ENCODE assay signal across 13 cellular contexts in the genomic region with DNA sequence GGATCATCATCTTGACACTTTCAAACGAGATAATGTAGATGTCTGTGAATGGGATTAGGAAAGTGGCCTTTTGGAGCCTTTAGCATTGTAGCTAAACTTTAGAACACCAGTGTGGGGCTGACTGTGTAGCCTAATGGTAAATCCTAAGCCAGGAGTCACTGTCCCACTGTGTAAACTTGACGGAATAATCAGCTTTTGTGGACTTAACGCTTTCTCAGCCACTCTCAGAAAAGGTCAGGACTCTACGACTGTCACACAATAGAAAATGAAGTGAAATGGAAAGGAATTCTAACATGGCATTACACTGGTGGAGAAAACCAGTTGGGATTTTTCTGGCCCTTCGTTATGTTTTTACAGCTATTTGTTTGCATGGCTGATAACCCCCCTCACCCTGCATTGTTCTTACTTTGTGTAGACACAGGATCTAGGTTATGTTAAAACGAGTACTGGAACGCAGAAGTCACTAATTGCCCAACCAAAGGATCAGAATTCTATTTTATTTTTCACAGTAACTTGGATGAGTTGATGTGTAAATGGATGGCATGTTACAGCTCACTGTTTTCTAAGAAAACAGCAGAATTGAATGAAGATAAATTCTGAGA. TPM values are rescaled to one million over a fixed set of nuclear protein-coding genes. Genes with fewer than 3 reads are reported as not detected.
DNase-seq lines count a peak whose midpoint lies in the region; ATAC-seq and TF ChIP-seq lines count a peak whose summit lies in the region.
"Had no signal": no experiment of that assay in that cellular context is flagged by ENCODE, and none has a peak within 500 bp of the region (broad histone marks: within the 10 kb centered on the region; RNA-seq: fewer than 3 reads in every experiment).

No MANE protein-coding gene starts in this region.

- H3K9me3 ChIP-seq in cardiac muscle cell (ENCODE audit: low read depth) = no peaks in the 10 kb centered on the region
- no peaks in the 10 kb centered on the region for H3K9me3 ChIP-seq in right atrium auricular region
- H3K9me3 ChIP-seq in PC-3 (ENCODE audit: low read length) = no peaks in the 10 kb centered on the region
- no peaks in the 10 kb centered on the region for H3K9me3 ChIP-seq in endodermal cell (ENCODE audit: control insufficient read depth, low read length)
- H3K9me3 ChIP-seq in thyroid gland = no peaks in the 10 kb centered on the region
- no peaks in the 10 kb centered on the region for H3K9me3 ChIP-seq in smooth muscle cell (replicated peaks; ENCODE audit: low read depth)
- H3K9me3 ChIP-seq: BLaER1 treated with 17β-estradiol and CSF1 and Interleukin-3, amounts not matched to agents 10 nM and 100 nM had no signal

- H3K79me2 ChIP-seq in PC-3 (ENCODE audit: low read length) (no peaks in the 10 kb centered on the region), smooth muscle cell (ENCODE audit: low read depth) (no peaks in the 10 kb centered on the region)

- H3K36me3 Mint-ChIP-seq in endodermal cell (ENCODE audit: low read depth) = no peaks in the 10 kb centered on the region

- intact Hi-C loops in PC-3 (cut with micrococcal nuclease) (loop anchor here (1.0 to 10.0 kb wide), 5 partner anchors 23 to 147 kb away; no protein-coding TSS in a partner anchor), thyroid gland (cut with DNase I) (loop anchor here (5.0 kb wide), 1 partner anchor 101 kb away; no protein-coding TSS in a partner anchor)

- WGBS in endodermal cell (ENCODE audit: insufficient coverage in 1 of 2, insufficient read length in 1 of 2), 2 experiments = 16 to 19% methylated on average over 4 to 7 of the region's 7 CpGs
- WGBS in thyroid gland, 2 donors = 16 to 18% methylated on average over 7 of the region's 7 CpGs
- 59% methylated on average over 7 of the region's 7 CpGs for WGBS in smooth muscle cell (ENCODE audit: low lambda C conversion rate)

- DNase-seq in cardiac muscle cell (ENCODE audit: low read depth in 1 of 2, low spot score in 1 of 2) (no peak), right atrium auricular region (ENCODE audit: low spot score) (no peak), PC-3 (no peak), endodermal cell (no peak), thyroid gland (no peak), cerebellum (ENCODE audit: low spot score) (no peak), smooth muscle cell (lab: John Stamatoyannopoulos, UW; ENCODE audit: unreplicated experiment) (no peak), DMS 273 (lab: John Stamatoyannopoulos, UW; ENCODE audit: unreplicated experiment) (no peak)
- DNase-seq: GOT3, NCI-H510A had no signal

- H3K9me2 ChIP-seq in PC-3 (replicated peaks; ENCODE audit: low read length) = no peaks in the 10 kb centered on the region

- no peaks in the 10 kb centered on the region for H3K9me3 Mint-ChIP-seq in endodermal cell

- CTCF ChIA-PET in PC-3 (lab: Charles Lee) = interaction anchor here (0.6 to 2.8 kb wide), 14 partner anchors 20 to 302 kb away, joined by 3 to 67 read pairs (median 5); a partner anchor contains a TSS

- peak overlapping the region; percentile 58 for H3K9ac ChIP-seq in PC-3 (ENCODE audit: low read length)
- H3K9ac ChIP-seq in endodermal cell (ENCODE audit: extremely low read depth, low read length, poor library complexity, severe bottlenecking) = peak overlapping the region; percentile 17
- no peak overlapping the region for H3K9ac ChIP-seq in smooth muscle cell (ENCODE audit: low read depth)
- H3K9ac ChIP-seq: BLaER1 treated with 17β-estradiol and CSF1 and Interleukin-3, amounts not matched to agents 10 nM and 100 nM had no signal

- POLR2A ChIA-PET in PC-3 (lab: Charles Lee; ENCODE audit: unreplicated experiment) = interaction anchor here (0.7 kb wide), 1 partner anchor 136 kb away, joined by 4 read pairs; no protein-coding TSS in a partner anchor

- peaks cover 60% of the 10 kb centered on the region for H3K27me3 Mint-ChIP-seq in endodermal cell (ENCODE audit: insufficient read depth)

- no TSS peak for BruUV-seq in PC-3 (replicated peaks; lab: Mats Ljungman, UMichigan)

- H3K27ac Mint-ChIP-seq in endodermal cell = peak overlapping the region; percentile 83

- H3F3A ChIP-seq in PC-3 (ENCODE audit: low read length, unreplicated experiment) = no peaks in the 10 kb centered on the region
- H3F3A ChIP-seq in smooth muscle cell (ENCODE audit: low read depth) = no peaks in the 10 kb centered on the region

- H3K4me2 ChIP-seq in PC-3 (ENCODE audit: low read length) = peak overlapping the region; percentile 64; the same call in 1 of the 2 replicates
- no peak overlapping the region for H3K4me2 ChIP-seq in smooth muscle cell

- ATAC-seq in PC-3 = no peak

- no peaks in the 10 kb centered on the region for H4K20me1 ChIP-seq in PC-3 (ENCODE audit: low read length)
- H4K20me1 ChIP-seq in smooth muscle cell (ENCODE audit: low read depth) = no peaks in the 10 kb centered on the region
- H4K20me1 ChIP-seq: BLaER1 treated with 17β-estradiol and CSF1 and Interleukin-3, amounts not matched to agents 10 nM and 100 nM had no signal

- H3K4me1 Mint-ChIP-seq in endodermal cell = peaks cover 51% of the 10 kb centered on the region

- no peak overlapping the region for H3K4me3 Mint-ChIP-seq in endodermal cell

- H3K27me3 ChIP-seq in cardiac muscle cell = no peaks in the 10 kb centered on the region
- no peaks in the 10 kb centered on the region for H3K27me3 ChIP-seq in right atrium auricular region
- no peaks in the 10 kb centered on the region for H3K27me3 ChIP-seq in PC-3 (ENCODE audit: low read length)
- no peaks in the 10 kb centered on the region for H3K27me3 ChIP-seq in endodermal cell (ENCODE audit: control insufficient read depth, insufficient read depth, low read length, poor library complexity, severe bottlenecking)
- H3K27me3 ChIP-seq in thyroid gland = no peaks in the 10 kb centered on the region
- H3K27me3 ChIP-seq in smooth muscle cell (ENCODE audit: low read depth) = peaks cover 2% of the 10 kb centered on the region
- H3K27me3 ChIP-seq: BLaER1 treated with 17β-estradiol and CSF1 and Interleukin-3, amounts not matched to agents 10 nM and 100 nM had no signal

- H3K4me3 ChIP-seq in cardiac muscle cell = peak overlapping the region; percentile 10
- H3K4me3 ChIP-seq in right atrium auricular region = no peak overlapping the region
- H3K4me3 ChIP-seq in PC-3 (ENCODE audit: low read length) = no peak overlapping the region
- peak overlapping the region; percentile 44 for H3K4me3 ChIP-seq in endodermal cell (ENCODE audit: low read length)
- no peak overlapping the region for H3K4me3 ChIP-seq in thyroid gland (replicated peaks in 1 of 3)
- no peak overlapping the region for H3K4me3 ChIP-seq in smooth muscle cell
- H3K4me3 ChIP-seq: BLaER1 treated with 17β-estradiol and CSF1 and Interleukin-3, amounts not matched to agents 10 nM and 100 nM; SK-N-MC had no signal

- H3K36me3 ChIP-seq in cardiac muscle cell (no peaks in the 10 kb centered on the region), right atrium auricular region (no peaks in the 10 kb centered on the region), PC-3 (ENCODE audit: low read depth, low read length) (no peaks in the 10 kb centered on the region), endodermal cell (ENCODE audit: control insufficient read depth, insufficient read depth, low read length) (no peaks in the 10 kb centered on the region), thyroid gland (no peaks in the 10 kb centered on the region), smooth muscle cell (ENCODE audit: low read depth) (no peaks in the 10 kb centered on the region)
- H3K36me3 ChIP-seq: BLaER1 treated with 17β-estradiol and CSF1 and Interleukin-3, amounts not matched to agents 10 nM and 100 nM had no signal

- H2AFZ ChIP-seq in PC-3 (ENCODE audit: low read length) (peak overlapping the region; percentile 58), smooth muscle cell (ENCODE audit: low read depth) (no peak overlapping the region)

- no peak for TF ChIP-seq CTCF in cardiac muscle cell (IDR thresholded peaks at IDR 0.05; ENCODE audit: low read depth, low read length)
- no peak for TF ChIP-seq CTCF in right atrium auricular region (IDR thresholded peaks at IDR 0.05)
- no peak for TF ChIP-seq CTCF in PC-3 (conservative IDR thresholded peaks at IDR 0.05; ENCODE audit: low read depth, low read length)
- TF ChIP-seq CTCF in endodermal cell (conservative IDR thresholded peaks at IDR 0.05) = no peak
- no peak for TF ChIP-seq CTCF in thyroid gland (IDR thresholded peaks at IDR 0.05)
- TF ChIP-seq CTCF in smooth muscle cell (IDR thresholded peaks at IDR 0.05; ENCODE audit: borderline replicate concordance, insufficient read depth, poor library complexity, severe bottlenecking) = no peak

- H3K4me1 ChIP-seq in cardiac muscle cell (ENCODE audit: low read depth) (peaks cover 45% of the 10 kb centered on the region), right atrium auricular region (peaks cover 0 to 16% of the 10 kb centered on the region in 2 donors), PC-3 (ENCODE audit: insufficient read depth, low read length) (peaks cover 19% of the 10 kb centered on the region), endodermal cell (ENCODE audit: control insufficient read depth, insufficient read depth, low read length) (peaks cover 32% of the 10 kb centered on the region), thyroid gland (peaks cover 22 to 25% of the 10 kb centered on the region in 2 donors), smooth muscle cell (ENCODE audit: low read depth) (peaks cover 24% of the 10 kb centered on the region)

- TF ChIP-seq POLR2A in thyroid gland (IDR thresholded peaks at IDR 0.05) = peak in 1 of 2 donors; percentile 6

- H3K27ac ChIP-seq in cardiac muscle cell = peak overlapping the region; percentile 5
- H3K27ac ChIP-seq in right atrium auricular region = no peak overlapping the region
- H3K27ac ChIP-seq in PC-3 (ENCODE audit: low read length) = peak overlapping the region; percentile 42
- peak overlapping the region; percentile 11 for H3K27ac ChIP-seq in endodermal cell (ENCODE audit: low read depth, low read length)
- H3K27ac ChIP-seq in thyroid gland = peak overlapping the region; percentile 22 to 66 (median 56)
- no peak overlapping the region for H3K27ac ChIP-seq in smooth muscle cell (ENCODE audit: low read depth)
- H3K27ac ChIP-seq: BLaER1 treated with 17β-estradiol and CSF1 and Interleukin-3, amounts not matched to agents 10 nM and 100 nM; HL-60; SK-N-MC had no signal

RNA-seq across cellular contexts. Expression of a gene that starts 22.0 kb away (rescaled TPM):
- total RNA-seq in cardiac muscle cell (47.4 and 81.5 TPM in 2 replicates), right atrium auricular region (1 to 10 TPM; 3.1 to 3.8 TPM), PC-3 (2014; rRNA removed) (82.1 and 110 TPM in 2 replicates), endodermal cell (10 to 100 TPM; 28.8 to 39.6 TPM), thyroid gland (10 to 100 TPM in 2 of 4 donors, 1 to 10 TPM in 2; 7.0 to 22.7 (median 9.2) TPM), cerebellum (50.8 TPM), smooth muscle cell (3.4 and 4.3 TPM in 2 replicates)
- polyA plus RNA-seq in cardiac muscle cell (15.5 and 25.5 TPM in 2 replicates), smooth muscle cell (2.4 and 2.7 TPM in 2 replicates)
- polyA plus RNA-seq in endodermal cell (2013, experiment 1 of 2) = 17.7 TPM
- polyA plus RNA-seq in endodermal cell (2013, experiment 2 of 2) = 21.1 TPM

Comparison
In these comparisons a context has a peak if more than half of its experiments do, and no peak if none do; other contexts are left out.
1. H3K27ac ChIP-seq: peak in cardiac muscle cell (single experiment), PC-3 (single experiment), endodermal cell (single experiment) and thyroid gland (3 of 3); none in right atrium auricular region (0 of 2) and smooth muscle cell (single experiment).
2. H3K4me3 ChIP-seq: peak in cardiac muscle cell (single experiment) and endodermal cell (single experiment); none in right atrium auricular region (0 of 2), PC-3 (single experiment), thyroid gland (0 of 3) and smooth muscle cell (single experiment).